In the genomic region with DNA sequence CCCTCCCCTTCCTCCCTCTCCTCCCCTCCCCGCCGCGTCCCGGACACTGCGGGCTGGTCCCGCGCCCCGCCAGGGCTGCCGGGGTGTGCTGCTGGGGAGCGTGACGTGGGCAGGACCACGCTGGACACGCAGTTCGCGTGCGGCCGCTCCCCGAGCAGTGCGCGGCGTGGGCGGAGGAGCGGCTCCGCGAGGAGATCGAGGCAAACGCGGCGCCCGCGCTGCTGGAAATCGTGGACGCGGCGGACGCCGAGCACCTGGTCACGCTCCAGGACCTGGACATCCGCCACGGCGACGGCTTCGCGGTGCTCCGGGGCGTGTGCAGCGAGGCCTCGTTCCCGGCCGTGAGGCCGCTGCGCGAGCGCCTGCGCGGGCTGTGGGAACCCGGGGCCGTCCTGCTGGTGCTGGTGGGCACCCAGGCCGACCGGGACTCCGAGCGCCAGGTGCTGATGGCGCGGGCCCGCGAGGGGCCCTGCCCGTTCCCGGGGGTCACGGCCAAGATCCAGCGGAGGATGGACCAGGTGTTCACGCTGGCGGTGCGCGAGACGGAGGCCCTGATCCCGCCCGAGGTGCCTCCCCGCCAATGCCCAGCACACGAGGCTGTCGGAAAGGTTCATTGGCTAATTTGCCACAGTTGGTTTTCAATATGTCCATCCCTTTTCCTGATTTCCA, we compare ENCODE assay signal across 8 cellular contexts.
DNase-seq lines count a peak whose midpoint lies in the region; ATAC-seq and TF ChIP-seq lines count a peak whose summit lies in the region.

No MANE protein-coding gene starts in this region.

- peak; percentile 36 for DNase-seq in H9
- no peak for DNase-seq in mammary epithelial cell
- DNase-seq in iPS-NIHi11 (ENCODE audit: low spot score) = peak; percentile 54
- DNase-seq in stimulated activated naive CD4-positive, alpha-beta T cell treated with Interleukin-2 at 50 U/mL for 16 hours (lab: John Stamatoyannopoulos, UW) = no peak
- DNase-seq in NCI-H1048 (lab: John Stamatoyannopoulos, UW) = no peak
- no peak for DNase-seq in effector CD8-positive, alpha-beta T cell (lab: John Stamatoyannopoulos, UW)

- no peak overlapping the region for H4K91ac ChIP-seq in H9 (ENCODE audit: insufficient read length, low read depth, low read length)

- H4K8ac ChIP-seq in H9 (replicated peaks; ENCODE audit: insufficient read length, low read depth, low read length) = no peak overlapping the region

- BruUV-seq in mammary epithelial cell (replicated peaks; lab: Mats Ljungman, UMichigan) = no TSS peak

- no peaks in the 10 kb centered on the region for H3K79me2 ChIP-seq in H9 (ENCODE audit: insufficient read depth, low read length)
- no peaks in the 10 kb centered on the region for H3K79me2 ChIP-seq in mammary epithelial cell (ENCODE audit: insufficient read depth, low read length)

- H4K20me1 ChIP-seq in H9 (ENCODE audit: control insufficient read depth, insufficient read depth, insufficient read length) = no peaks in the 10 kb centered on the region
- H4K20me1 ChIP-seq in mammary epithelial cell (ENCODE audit: insufficient read depth, low read length) = no peaks in the 10 kb centered on the region

- H4K5ac ChIP-seq in H9 (ENCODE audit: insufficient read length, low read depth, low read length) = no peak overlapping the region

- H3K9me3 ChIP-seq in H9 (ENCODE audit: control insufficient read depth, low read depth, low read length) (peaks cover 22% of the 10 kb centered on the region), mammary epithelial cell (replicated peaks; ENCODE audit: insufficient read depth, low read length) (peaks cover 8% of the 10 kb centered on the region), skeletal muscle satellite cell (replicated peaks; ENCODE audit: low read length) (no peaks in the 10 kb centered on the region)

- H3K27ac Mint-ChIP-seq in H9 = no peak overlapping the region

- peak overlapping the region; percentile 58 to 82 for H3K4me3 Mint-ChIP-seq in H9

- H2BK120ac ChIP-seq in H9 (ENCODE audit: low read depth, low read length, poor library complexity, severe bottlenecking) = no peak overlapping the region

- no peak overlapping the region for H2BK15ac ChIP-seq in H9 (ENCODE audit: low read depth, low read length)

- no peak overlapping the region for H3K56ac ChIP-seq in H9 (ENCODE audit: insufficient read length, low read depth, low read length)

- H3K27me3 Mint-ChIP-seq in H9 (ENCODE audit: low read depth) = peaks cover 63% of the 10 kb centered on the region

- H3K4me1 Mint-ChIP-seq in H9 = peaks cover 11% of the 10 kb centered on the region in 2 experiments

- H3K9ac ChIP-seq in H9 (ENCODE audit: extremely low read depth, insufficient read length, low read length) (no peak overlapping the region), mammary epithelial cell (ENCODE audit: insufficient read depth, low read length) (no peak overlapping the region), skeletal muscle satellite cell (ENCODE audit: low read depth, low read length) (peak overlapping the region; percentile 59)

- no peaks in the 10 kb centered on the region for H3K36me3 ChIP-seq in mammary epithelial cell (ENCODE audit: insufficient read depth, low read length)
- H3K36me3 ChIP-seq in skeletal muscle satellite cell (ENCODE audit: insufficient read depth, low read length) = no peaks in the 10 kb centered on the region

- no peak overlapping the region for H2BK12ac ChIP-seq in H9 (ENCODE audit: insufficient read length, low read depth, low read length)

- H3K4me1 ChIP-seq in H9 (ENCODE audit: insufficient read depth, low read length) (no peaks in the 10 kb centered on the region), mammary epithelial cell (ENCODE audit: insufficient read depth, low read length) (peaks cover 7% of the 10 kb centered on the region), skeletal muscle satellite cell (ENCODE audit: control insufficient read depth, insufficient read depth, low read length) (peaks cover 7% of the 10 kb centered on the region)

- H3K27ac ChIP-seq in H9 (ENCODE audit: insufficient read length, low read depth, low read length) (no peak overlapping the region), mammary epithelial cell (ENCODE audit: insufficient read depth, low read depth, low read length) (no peak overlapping the region)

- no peak overlapping the region for H3K23ac ChIP-seq in H9 (ENCODE audit: insufficient read length, low read depth, low read length)

- CTCF ChIA-PET in mammary epithelial cell (lab: Charles Lee; ENCODE audit: low non-redundant PET) = no interaction called here

- H2BK20ac ChIP-seq in H9 (ENCODE audit: low read depth, low read length, poor library complexity, severe bottlenecking) = no peak overlapping the region

- dilution Hi-C loops in mammary epithelial cell (cut with HindIII; ENCODE audit: low sequenced_read_pairs) = loop anchor here (5.0 kb wide), 3 partner anchors 50 to 115 kb away; a partner anchor contains a TSS

- H3K14ac ChIP-seq in H9 (ENCODE audit: insufficient read depth, low read length) = no peak overlapping the region

- in situ Hi-C loops in mammary epithelial cell (cut with MboI; ENCODE audit: low sequenced_read_pairs in 2 of 2) = no loop called here

- intact Hi-C loops in mammary epithelial cell (cut with micrococcal nuclease) = no loop called here

- ATAC-seq in GM18870 (IDR thresholded peaks at IDR 0.05; ENCODE audit: unreplicated experiment) = no peak

- H3K36me3 Mint-ChIP-seq in H9 (ENCODE audit: insufficient read depth in 1 of 3, low read depth in 3 of 3) = peaks cover 10 to 24% (median 12%) of the 10 kb centered on the region in 3 experiments; a peak in 6 of 7 replicates

- H2AK5ac ChIP-seq in H9 (ENCODE audit: insufficient read length, low read length) = no peak overlapping the region

- H2BK5ac ChIP-seq in H9 (ENCODE audit: insufficient read length, low read length) = no peak overlapping the region

- WGBS in H9 (ENCODE audit: extremely low coverage, insufficient read length, low lambda C conversion rate) = no CpG with 5 or more reads among the region's 80 CpGs
- WGBS in mammary epithelial cell (ENCODE audit: low coverage, missing lambda C conversion rate) = 32% methylated on average over 21 of the region's 80 CpGs

- H2AFZ ChIP-seq in H9 (ENCODE audit: low read length) (no peak overlapping the region), mammary epithelial cell (ENCODE audit: low read depth, low read length) (peak overlapping the region; percentile 85)

- H3K9me3 Mint-ChIP-seq in H9 = peaks cover 26 to 29% of the 10 kb centered on the region in 2 experiments

- H3K79me1 ChIP-seq in H9 (ENCODE audit: insufficient read depth, low read depth, low read length, poor library complexity, severe bottlenecking) = no peaks in the 10 kb centered on the region

- H3K23me2 ChIP-seq in H9 (ENCODE audit: insufficient read length, low read depth, low read length, poor library complexity, severe bottlenecking) = no peaks in the 10 kb centered on the region

- no peak overlapping the region for H3K4ac ChIP-seq in H9 (ENCODE audit: low read depth, low read length)

- peak overlapping the region; percentile 54 for H3K4me2 ChIP-seq in H9 (ENCODE audit: insufficient read depth, insufficient read length, low read length)
- H3K4me2 ChIP-seq in mammary epithelial cell (ENCODE audit: insufficient read depth, low read depth, low read length) = peak overlapping the region; percentile 78
- H3K4me2 ChIP-seq in skeletal muscle satellite cell (ENCODE audit: low read length) = peak overlapping the region; percentile 87

- H3T11ph ChIP-seq in H9 (ENCODE audit: low read length) = no peak overlapping the region

- no peak overlapping the region for H3K18ac ChIP-seq in H9 (ENCODE audit: insufficient read length, low read depth, low read length)

- peak overlapping the region in 2 of 3 experiments; percentile 6 to 30 for H3K4me3 ChIP-seq in mammary epithelial cell (replicated peaks in 1 of 3; ENCODE audit: insufficient read depth in 1 of 3, low read depth in 2 of 3, low read length in 3 of 3)
- peak overlapping the region; percentile 65 for H3K4me3 ChIP-seq in skeletal muscle satellite cell (ENCODE audit: low read length)

- TF ChIP-seq CTCF in H9 (conservative IDR thresholded peaks at IDR 0.05) = no peak
- no peak for TF ChIP-seq CTCF in mammary epithelial cell (conservative IDR thresholded peaks at IDR 0.05 in 1 of 2, IDR thresholded peaks at IDR 0.05 in 1 of 2; ENCODE audit: extremely low read depth in 1 of 2, insufficient read depth in 1 of 2, low read depth in 1 of 2, low read length in 2 of 2)

- H3K27me3 ChIP-seq in H9 (ENCODE audit: insufficient read depth, low read length) (no peaks in the 10 kb centered on the region; the same call in 1 of the 2 replicates), mammary epithelial cell (ENCODE audit: insufficient read depth, low read length) (peaks cover 10% of the 10 kb centered on the region), skeletal muscle satellite cell (ENCODE audit: control insufficient read depth, insufficient read depth, low read length) (peaks cover 28% of the 10 kb centered on the region)

Comparison
In these comparisons a context has a peak if more than half of its experiments do, and no peak if none do; other contexts are left out.
1. DNase-seq: peak in H9 (single experiment) and iPS-NIHi11 (single experiment); none in mammary epithelial cell (single experiment), stimulated activated naive CD4-positive, alpha-beta T cell treated with Interleukin-2 at 50 U/mL for 16 hours (single experiment), NCI-H1048 (single experiment) and effector CD8-positive, alpha-beta T cell (single experiment).
2. Peak in every context shown above with its lines, with median percentiles within 50 percentile points of each other: H3K4me2 ChIP-seq.